In the genomic region with DNA sequence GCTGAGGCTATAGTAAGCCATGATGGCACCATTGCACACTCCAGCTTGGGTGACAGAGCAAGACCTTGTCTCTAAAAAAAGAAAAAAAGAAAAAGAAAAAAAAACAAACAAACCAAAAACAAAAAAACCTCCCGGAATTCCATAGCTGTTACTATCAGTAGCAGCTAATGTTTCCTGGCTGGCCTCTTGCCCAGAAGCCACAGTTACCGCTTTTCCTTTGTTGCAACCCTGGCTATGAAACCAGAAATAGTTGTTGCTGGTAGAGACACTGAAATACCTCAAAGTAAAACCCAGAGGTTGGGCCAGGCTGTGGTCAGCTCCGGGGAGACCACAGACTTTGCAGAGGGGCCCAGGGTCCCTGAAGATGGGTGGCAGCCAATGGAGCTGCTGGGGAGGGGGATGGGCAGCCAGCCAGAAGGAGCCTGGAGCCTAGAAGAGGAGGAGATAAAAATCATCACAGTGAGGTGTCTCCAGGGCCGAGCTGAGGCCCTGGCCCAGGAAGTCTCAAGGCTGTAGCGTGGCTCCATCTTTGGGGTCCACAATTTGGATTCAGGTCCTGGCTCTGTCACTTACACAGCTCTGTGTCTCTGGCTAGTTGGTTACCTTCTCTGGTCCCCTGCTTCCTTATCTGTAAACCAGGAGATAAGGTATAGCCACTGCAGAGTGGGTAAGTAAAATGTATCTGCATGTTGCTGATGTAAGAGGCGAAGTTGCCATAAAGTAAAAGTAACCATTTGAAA, we compare ENCODE assay signal across 8 cellular contexts. TPM values are rescaled to one million over a fixed set of nuclear protein-coding genes. Genes with fewer than 3 reads are reported as not detected.
DNase-seq lines count a peak whose midpoint lies in the region; ATAC-seq and TF ChIP-seq lines count a peak whose summit lies in the region.

No MANE protein-coding gene starts in this region.

- H3K27me3 Mint-ChIP-seq in CD8-positive, alpha-beta T cell (ENCODE audit: low read depth), result no peaks in the 10 kb centered on the region

- H3K36me3 Mint-ChIP-seq in CD8-positive, alpha-beta T cell, result no peaks in the 10 kb centered on the region

- H3K4me1 Mint-ChIP-seq in CD8-positive, alpha-beta T cell (ENCODE audit: low read depth), result peaks cover 28% of the 10 kb centered on the region

- ATAC-seq in CD8-positive, alpha-beta T cell, result no peak
- no peak for ATAC-seq in esophagus mucosa

- H3K9me3 Mint-ChIP-seq in CD8-positive, alpha-beta T cell, result no peaks in the 10 kb centered on the region

- no peak overlapping the region for H3K4me3 ChIP-seq in CD8-positive, alpha-beta T cell (ENCODE audit: low read depth, low read length)
- no peak overlapping the region for H3K4me3 ChIP-seq in tibial artery

- H3K4me3 Mint-ChIP-seq in CD8-positive, alpha-beta T cell, result no peak overlapping the region

- intact Hi-C loops in CD8-positive, alpha-beta T cell (cut with DNase I, micrococcal nuclease), result loop anchor here (5.0 kb wide), 2 partner anchors 168 to 1423 kb away; a partner anchor contains a TSS
- intact Hi-C loops in tibial artery (cut with DNase I; ENCODE audit: low total_unique reads), result no loop called here

- peaks cover 30% of the 10 kb centered on the region for H3K4me1 ChIP-seq in CD8-positive, alpha-beta T cell (ENCODE audit: insufficient read depth, low read length)
- peaks cover 0 to 28% (median 18%) of the 10 kb centered on the region in 4 donors for H3K4me1 ChIP-seq in tibial artery

- no peaks in the 10 kb centered on the region for H3K9me3 ChIP-seq in CD8-positive, alpha-beta T cell (ENCODE audit: low read length)
- H3K9me3 ChIP-seq in tibial artery, result no peaks in the 10 kb centered on the region

- in situ Hi-C loops in SK-MEL-5 (cut with HindIII; ENCODE audit: low pct_unique_long_range_greater_than_20kb, low sequenced_read_pairs), result no loop called here

- peak overlapping the region; percentile 71 for H3K27ac Mint-ChIP-seq in CD8-positive, alpha-beta T cell

- DNase-seq in CD8-positive, alpha-beta T cell, result no peak
- DNase-seq in HuH-7.5 (ENCODE audit: low spot score) (peak; percentile 60), SK-MEL-5 (ENCODE audit: low read depth, low spot score) (peak; percentile 58), dermis microvascular lymphatic vessel endothelial cell (ENCODE audit: low read depth in 2 of 2) (peak; percentile 92 to 95), medulla oblongata (ENCODE audit: extremely low spot score) (peak; percentile 87), tibial artery (peak; percentile 84), SHP77 treated with DMSO at 0.1 percent for 48 hours (lab: John Stamatoyannopoulos, UW) (no peak)

- CTCF ChIA-PET in CD8-positive, alpha-beta T cell (lab: Charles Lee), result no interaction called here

- H3K27ac ChIP-seq in CD8-positive, alpha-beta T cell (ENCODE audit: low read depth, low read length), result no peak overlapping the region
- H3K27ac ChIP-seq in tibial artery, result peak overlapping the region; percentile 61 to 69

- TF ChIP-seq CTCF in CD8-positive, alpha-beta T cell (IDR thresholded peaks at IDR 0.05), result no peak
- TF ChIP-seq CTCF in tibial artery (IDR thresholded peaks at IDR 0.05), result no peak

- H3K36me3 ChIP-seq in CD8-positive, alpha-beta T cell (ENCODE audit: insufficient read depth, low read length), result no peaks in the 10 kb centered on the region
- no peaks in the 10 kb centered on the region for H3K36me3 ChIP-seq in tibial artery

- POLR2A ChIA-PET in CD8-positive, alpha-beta T cell (lab: Charles Lee), result no interaction called here

- H3K27me3 ChIP-seq in CD8-positive, alpha-beta T cell (ENCODE audit: insufficient read depth, low read length), result no peaks in the 10 kb centered on the region
- no peaks in the 10 kb centered on the region for H3K27me3 ChIP-seq in tibial artery

RNA-seq across cellular contexts. Expression of a gene that starts 3.4 kb away (rescaled TPM):
- 10 to 100 TPM; 10.3 to 11.7 TPM for total RNA-seq in CD8-positive, alpha-beta T cell
- total RNA-seq in SK-MEL-5 (2014; rRNA removed; shearing (Covaris generic)), result 9.3 and 11.4 TPM in 2 replicates
- polyA plus RNA-seq in SK-MEL-5 (2015; cell fraction: cytosol; rRNA removed), result 42.5 and 59.6 TPM in 2 replicates
- polyA plus RNA-seq in SK-MEL-5 (2015; cell fraction: nucleus; rRNA removed), result 18.5 and 20.1 TPM in 2 replicates
- total RNA-seq in dermis microvascular lymphatic vessel endothelial cell (4.1 and 6.4 TPM in 2 replicates), esophagus mucosa (4.1 TPM)

RNA-seq across cellular contexts. Expression of a gene that starts 45.4 kb away (rescaled TPM):
- 100 to 1,000 TPM; 234 to 239 TPM for total RNA-seq in CD8-positive, alpha-beta T cell
- 386 and 411 TPM in 2 replicates for total RNA-seq in SK-MEL-5 (2014; rRNA removed; shearing (Covaris generic))
- 271 and 322 TPM in 2 replicates for polyA plus RNA-seq in SK-MEL-5 (2015; cell fraction: cytosol; rRNA removed)
- 506 and 556 TPM in 2 replicates for polyA plus RNA-seq in SK-MEL-5 (2015; cell fraction: nucleus; rRNA removed)
- total RNA-seq in dermis microvascular lymphatic vessel endothelial cell (153 and 172 TPM in 2 replicates), esophagus mucosa (119 TPM)

Comparison
In these comparisons a context has a peak if more than half of its experiments do, and no peak if none do; other contexts are left out.
1. DNase-seq: peak in HuH-7.5 (single experiment), SK-MEL-5 (single experiment), dermis microvascular lymphatic vessel endothelial cell (2 of 2), medulla oblongata (single experiment) and tibial artery (2 of 2); none in CD8-positive, alpha-beta T cell (0 of 7) and SHP77 treated with DMSO at 0.1 percent for 48 hours (single experiment).